In the genomic region with DNA sequence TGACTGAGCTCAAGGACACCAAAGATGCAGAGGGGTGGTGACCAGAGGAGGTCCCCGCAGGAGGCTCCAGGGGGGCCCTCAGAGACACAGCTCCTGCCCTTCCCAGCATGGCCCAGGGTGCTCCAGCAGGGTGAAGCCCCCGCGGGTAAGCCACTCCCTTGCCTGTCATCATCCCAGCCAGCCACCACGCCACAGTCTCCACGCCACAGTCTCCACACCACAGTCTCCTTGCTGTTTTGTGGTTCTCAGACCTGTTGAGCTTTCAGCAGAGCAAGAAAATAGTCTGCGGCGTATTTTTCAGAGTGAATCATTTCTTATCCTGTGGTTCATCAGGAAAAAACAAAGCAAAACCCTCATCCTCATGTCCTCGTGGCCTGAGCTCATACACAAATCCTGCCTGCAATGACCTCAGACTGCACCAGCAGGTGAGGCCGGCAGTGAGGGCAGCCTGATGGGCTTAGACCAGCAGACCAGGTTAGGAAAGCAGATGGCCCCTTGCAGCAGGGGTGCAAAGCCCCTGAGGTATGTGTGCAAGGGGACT, we compare ENCODE assay signal across 11 cellular contexts. TPM values are rescaled to one million over a fixed set of nuclear protein-coding genes. Genes with fewer than 3 reads are reported as not detected.
DNase-seq lines count a peak whose midpoint lies in the region; ATAC-seq and TF ChIP-seq lines count a peak whose summit lies in the region.
"Had no signal": no experiment of that assay in that cellular context is flagged by ENCODE, and none has a peak within 500 bp of the region (broad histone marks: within the 10 kb centered on the region; RNA-seq: fewer than 3 reads in every experiment).

No MANE protein-coding gene starts in this region.

- H3K4me3 ChIP-seq in astrocyte of the spinal cord (ENCODE audit: low read depth, low read length): no peak overlapping the region

- TF ChIP-seq CTCF in astrocyte of the spinal cord (IDR thresholded peaks at IDR 0.05; ENCODE audit: low read depth, low read length): no peak

- in situ Hi-C loops in astrocyte of the spinal cord (cut with HindIII; ENCODE audit: low sequenced_read_pairs): no loop called here

- CTCF ChIA-PET in activated CD4-positive, alpha-beta memory T cell treated with anti-CD3 and anti-CD28 coated beads, Interleukin-2, amount 10 ng/mL, durations not matched to agents 7 days and 5 days (lab: Charles Lee): interaction anchor here (0.6 to 3.2 kb wide), 15 partner anchors 12 to 236 kb away, joined by 3 to 18 read pairs (median 3); a partner anchor contains a TSS

- POLR2A ChIA-PET in activated CD4-positive, alpha-beta memory T cell treated with anti-CD3 and anti-CD28 coated beads, Interleukin-2, amount 10 ng/mL, durations not matched to agents 7 days and 5 days (lab: Charles Lee): interaction anchor here (0.7 to 10.3 kb wide), 15 partner anchors 8 to 335 kb away, joined by 3 to 246 read pairs (median 5); a partner anchor contains a TSS

- peak overlapping the region; percentile 12 for H3K4me3 Mint-ChIP-seq in activated CD4-positive, alpha-beta memory T cell treated with anti-CD3 and anti-CD28 coated beads, Interleukin-2, amount 10 ng/mL, durations not matched to agents 7 days and 5 days
- H3K4me3 Mint-ChIP-seq: mesothelial cell of epicardium had no signal

- no peaks in the 10 kb centered on the region for H3K9me3 Mint-ChIP-seq in activated CD4-positive, alpha-beta memory T cell treated with anti-CD3 and anti-CD28 coated beads, Interleukin-2, amount 10 ng/mL, durations not matched to agents 7 days and 5 days

- peak; percentile 37 for DNase-seq in HT1080 (ENCODE audit: low read depth)
- DNase-seq in activated CD4-positive, alpha-beta memory T cell treated with anti-CD3 and anti-CD28 coated beads, Interleukin-2, amount 10 ng/mL, durations not matched to agents 7 days and 5 days: peak; percentile 89
- DNase-seq in astrocyte of the spinal cord (ENCODE audit: low read depth, low spot score): peak; percentile 69
- peak; percentile 39 to 47 for DNase-seq in stimulated activated CD4-positive, alpha-beta T cell treated with anti-CD3 and anti-CD28 coated beads, Interleukin-15, amount 100 ng/mL, for 48 hours (ENCODE audit: low read depth in 2 of 2)
- DNase-seq in NCI-H69 (lab: John Stamatoyannopoulos, UW): no peak
- no peak for DNase-seq in hepatic stellate cell (ENCODE audit: low spot score)
- DNase-seq in 8988T: no peak
- DNase-seq: DMS153, KBM-7 had no signal

- H3K4me1 Mint-ChIP-seq in activated CD4-positive, alpha-beta memory T cell treated with anti-CD3 and anti-CD28 coated beads, Interleukin-2, amount 10 ng/mL, durations not matched to agents 7 days and 5 days: peaks cover 72% of the 10 kb centered on the region

- peak overlapping the region; percentile 70 for H3K27ac Mint-ChIP-seq in activated CD4-positive, alpha-beta memory T cell treated with anti-CD3 and anti-CD28 coated beads, Interleukin-2, amount 10 ng/mL, durations not matched to agents 7 days and 5 days

- H3K36me3 Mint-ChIP-seq in activated CD4-positive, alpha-beta memory T cell treated with anti-CD3 and anti-CD28 coated beads, Interleukin-2, amount 10 ng/mL, durations not matched to agents 7 days and 5 days (ENCODE audit: low read depth): no peaks in the 10 kb centered on the region
- H3K36me3 Mint-ChIP-seq: mesothelial cell of epicardium had no signal

- no peak for ATAC-seq in GM18868 (IDR thresholded peaks at IDR 0.05; ENCODE audit: unreplicated experiment)

- H3K27me3 Mint-ChIP-seq in activated CD4-positive, alpha-beta memory T cell treated with anti-CD3 and anti-CD28 coated beads, Interleukin-2, amount 10 ng/mL, durations not matched to agents 7 days and 5 days: peaks cover 15% of the 10 kb centered on the region

RNA-seq across cellular contexts. Expression of a gene that starts 25.7 kb away (rescaled TPM):
- not detected in 2 replicates for total RNA-seq in HT1080 (2014; rRNA removed; shearing (Covaris generic))
- 0.12 and 0.16 TPM in 2 replicates for polyA plus RNA-seq in HT1080 (2015; cell fraction: cytosol; rRNA removed)
- polyA plus RNA-seq in HT1080 (2015; cell fraction: nucleus; rRNA removed): 0.12 and 0.33 TPM in 2 replicates
- 10 to 100 TPM; 23.7 to 25.3 TPM for total RNA-seq in activated CD4-positive, alpha-beta memory T cell treated with anti-CD3 and anti-CD28 coated beads, Interleukin-2, amount 10 ng/mL, durations not matched to agents 7 days and 5 days

Comparison
In these comparisons a context has a peak if more than half of its experiments do, and no peak if none do; other contexts are left out.
1. DNase-seq: peak in HT1080 (single experiment), activated CD4-positive, alpha-beta memory T cell treated with anti-CD3 and anti-CD28 coated beads, Interleukin-2, amount 10 ng/mL, durations not matched to agents 7 days and 5 days (single experiment), astrocyte of the spinal cord (single experiment) and stimulated activated CD4-positive, alpha-beta T cell treated with anti-CD3 and anti-CD28 coated beads, Interleukin-15, amount 100 ng/mL, for 48 hours (2 of 2); none in NCI-H69 (single experiment), hepatic stellate cell (single experiment) and 8988T (single experiment).
2. RNA of a gene that starts 25.7 kb away (total RNA-seq): 23.7 to 25.3 TPM in activated CD4-positive, alpha-beta memory T cell treated with anti-CD3 and anti-CD28 coated beads, Interleukin-2, amount 10 ng/mL, durations not matched to agents 7 days and 5 days; not detected in HT1080; every median in the first group is over 10 times any median in the second.